In the genomic region with DNA sequence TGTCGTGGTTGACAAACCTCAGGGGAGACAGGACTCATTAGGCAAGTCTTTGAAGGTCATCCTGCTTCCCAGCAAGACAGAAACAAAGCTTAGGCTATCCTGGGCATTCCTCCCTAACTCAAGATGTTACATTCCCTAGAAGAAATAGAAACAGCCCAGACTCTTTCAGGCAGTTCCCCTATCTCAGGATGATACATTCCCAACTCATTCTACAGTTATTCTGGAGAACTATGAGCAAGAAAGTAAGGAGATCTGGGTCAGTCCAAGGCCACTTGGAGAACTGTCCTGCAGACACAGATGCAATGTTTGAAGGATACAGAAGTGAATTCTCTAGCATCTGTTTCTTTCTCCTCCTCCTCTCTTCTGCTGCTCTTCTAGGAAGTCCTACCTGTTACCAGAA, we compare ENCODE assay signal across 16 cellular contexts.
"Had no signal": no experiment of that assay in that cellular context is flagged by ENCODE, and none has a peak within 500 bp of the region (broad histone marks: within the 10 kb centered on the region; RNA-seq: fewer than 3 reads in every experiment).

No MANE protein-coding gene starts in this region.

- H3K27me3 ChIP-seq: hepatocyte, sigmoid colon, thyroid gland had no signal

- H3K4me1 ChIP-seq: parathyroid adenoma, sigmoid colon, thyroid gland had no signal

- H3K9me3 ChIP-seq: sigmoid colon, thyroid gland had no signal

- ATAC-seq: activated CD8-positive, alpha-beta T cell treated with anti-CD3 and anti-CD28 coated beads for 36 hours; effector memory CD8-positive, alpha-beta T cell; left lobe of liver; stimulated activated effector memory CD8-positive, alpha-beta T cell treated with anti-CD3 and anti-CD28 coated beads, Interleukin-12 subunit alpha, Interleukin-12 subunit beta, amount 100 ng/mL, for 72 hours had no signal

- H3K4me2 ChIP-seq: hepatocyte had no signal

- H3K27ac ChIP-seq: hepatocyte, parathyroid adenoma, sigmoid colon, thyroid gland had no signal

- DNase-seq: activated B cell treated with CpG ODN at 0.5 μM for 24 hours; activated CD4-positive, alpha-beta T cell treated with anti-CD3 and anti-CD28 coated beads for 48 hours; activated CD8-positive, alpha-beta T cell treated with anti-CD3 and anti-CD28 coated beads for 36 hours; activated gamma-delta T cell treated with Interleukin-2 at 50 U/mL for 16 hours; activated naive CD8-positive, alpha-beta T cell treated with anti-CD3 and anti-CD28 coated beads for 36 hours; cerebellar nuclear complex; effector memory CD8-positive, alpha-beta T cell; islet precursor cell; mammary epithelial cell; naive B cell; sigmoid colon; thyroid gland had no signal

- H2AFZ ChIP-seq: hepatocyte, parathyroid adenoma had no signal

- H3K9ac ChIP-seq: parathyroid adenoma had no signal

- H3K36me3 ChIP-seq: sigmoid colon, thyroid gland had no signal

- H3K79me2 ChIP-seq: hepatocyte, parathyroid adenoma had no signal

- H3K4me3 ChIP-seq: hepatocyte, sigmoid colon, thyroid gland had no signal
